Comparison of ENCODE assay signal across 8 cellular contexts in genomic region chr5:142017832-142018427, GRCh38. TPM values are rescaled to one million over a fixed set of nuclear protein-coding genes. Genes with fewer than 3 reads are reported as not detected.
DNase-seq lines count a peak whose midpoint lies in the region; ATAC-seq lines count a peak whose summit lies in the region.

No MANE protein-coding gene starts in this region.

- H3K4me1 Mint-ChIP-seq in activated naive CD4-positive, alpha-beta T cell treated with anti-CD3 and anti-CD28 coated beads, Interleukin-2, amount 10 ng/mL, durations not matched to agents 7 days and 5 days, result peaks cover 65% of the 10 kb centered on the region
- H3K4me1 Mint-ChIP-seq in activated T-helper 2 cell treated with anti-CD3 and anti-CD28 coated beads, Interferon-gamma antibody, Interleukin-2, Interleukin-4, amounts not matched to agents 10 μg/mL and 5 μg/mL and 100 μg/mL, durations not matched to agents 14 hours and 24 hours and 36 hours (ENCODE audit: low read depth), result peaks cover 56% of the 10 kb centered on the region
- H3K4me1 Mint-ChIP-seq in stimulated activated naive CD8-positive, alpha-beta T cell treated with anti-CD3 and anti-CD28 coated beads, Interleukin-15, Interleukin-2, amounts not matched to agents 100 ng/mL and 50 ng/mL, for 24 hours (ENCODE audit: low read depth), result peaks cover 71% of the 10 kb centered on the region

- peaks cover 16% of the 10 kb centered on the region for H3K36me3 Mint-ChIP-seq in activated naive CD4-positive, alpha-beta T cell treated with anti-CD3 and anti-CD28 coated beads, Interleukin-2, amount 10 ng/mL, durations not matched to agents 7 days and 5 days
- H3K36me3 Mint-ChIP-seq in activated T-helper 2 cell treated with anti-CD3 and anti-CD28 coated beads, Interferon-gamma antibody, Interleukin-2, Interleukin-4, amounts not matched to agents 10 μg/mL and 5 μg/mL and 100 μg/mL, durations not matched to agents 14 hours and 24 hours and 36 hours (ENCODE audit: low read depth), result peaks cover 6% of the 10 kb centered on the region
- no peaks in the 10 kb centered on the region for H3K36me3 Mint-ChIP-seq in stimulated activated naive CD8-positive, alpha-beta T cell treated with anti-CD3 and anti-CD28 coated beads, Interleukin-15, Interleukin-2, amounts not matched to agents 100 ng/mL and 50 ng/mL, for 24 hours (ENCODE audit: low read depth)

- ATAC-seq in HG03159 (IDR thresholded peaks at IDR 0.05; ENCODE audit: unreplicated experiment), result peak; percentile 35

- H3K4me3 Mint-ChIP-seq in activated naive CD4-positive, alpha-beta T cell treated with anti-CD3 and anti-CD28 coated beads, Interleukin-2, amount 10 ng/mL, durations not matched to agents 7 days and 5 days, result no peak overlapping the region
- H3K4me3 Mint-ChIP-seq in activated T-helper 2 cell treated with anti-CD3 and anti-CD28 coated beads, Interferon-gamma antibody, Interleukin-2, Interleukin-4, amounts not matched to agents 10 μg/mL and 5 μg/mL and 100 μg/mL, durations not matched to agents 14 hours and 24 hours and 36 hours (ENCODE audit: low read depth), result no peak overlapping the region
- H3K4me3 Mint-ChIP-seq in stimulated activated naive CD8-positive, alpha-beta T cell treated with anti-CD3 and anti-CD28 coated beads, Interleukin-15, Interleukin-2, amounts not matched to agents 100 ng/mL and 50 ng/mL, for 24 hours, result peak overlapping the region; percentile 38

- H3K27ac Mint-ChIP-seq in activated naive CD4-positive, alpha-beta T cell treated with anti-CD3 and anti-CD28 coated beads, Interleukin-2, amount 10 ng/mL, durations not matched to agents 7 days and 5 days, result peak overlapping the region; percentile 86
- peak overlapping the region; percentile 81 for H3K27ac Mint-ChIP-seq in activated T-helper 2 cell treated with anti-CD3 and anti-CD28 coated beads, Interferon-gamma antibody, Interleukin-2, Interleukin-4, amounts not matched to agents 10 μg/mL and 5 μg/mL and 100 μg/mL, durations not matched to agents 14 hours and 24 hours and 36 hours
- peak overlapping the region; percentile 95 for H3K27ac Mint-ChIP-seq in stimulated activated naive CD8-positive, alpha-beta T cell treated with anti-CD3 and anti-CD28 coated beads, Interleukin-15, Interleukin-2, amounts not matched to agents 100 ng/mL and 50 ng/mL, for 24 hours

- no peak for DNase-seq in activated naive CD4-positive, alpha-beta T cell treated with anti-CD3 and anti-CD28 coated beads, Interleukin-2, amount 10 ng/mL, durations not matched to agents 7 days and 5 days
- DNase-seq in activated naive CD4-positive, alpha-beta T cell (lab: John Stamatoyannopoulos, UW), result no peak
- no peak for DNase-seq in activated T-helper 2 cell treated with anti-CD3 and anti-CD28 coated beads, Interferon-gamma antibody, Interleukin-2, Interleukin-4, amounts not matched to agents 10 μg/mL and 5 μg/mL and 100 μg/mL, durations not matched to agents 14 hours and 24 hours and 36 hours (ENCODE audit: low spot score)
- no peak for DNase-seq in NCI-H1105 (lab: John Stamatoyannopoulos, UW)
- DNase-seq in NCI-H2196 (lab: John Stamatoyannopoulos, UW; ENCODE audit: unreplicated experiment), result no peak
- no peak for DNase-seq in DMS 273 (lab: John Stamatoyannopoulos, UW; ENCODE audit: unreplicated experiment)

- no peaks in the 10 kb centered on the region for H3K27me3 Mint-ChIP-seq in activated naive CD4-positive, alpha-beta T cell treated with anti-CD3 and anti-CD28 coated beads, Interleukin-2, amount 10 ng/mL, durations not matched to agents 7 days and 5 days
- H3K27me3 Mint-ChIP-seq in activated T-helper 2 cell treated with anti-CD3 and anti-CD28 coated beads, Interferon-gamma antibody, Interleukin-2, Interleukin-4, amounts not matched to agents 10 μg/mL and 5 μg/mL and 100 μg/mL, durations not matched to agents 14 hours and 24 hours and 36 hours (ENCODE audit: low read depth), result no peaks in the 10 kb centered on the region
- H3K27me3 Mint-ChIP-seq in stimulated activated naive CD8-positive, alpha-beta T cell treated with anti-CD3 and anti-CD28 coated beads, Interleukin-15, Interleukin-2, amounts not matched to agents 100 ng/mL and 50 ng/mL, for 24 hours, result peaks cover 6% of the 10 kb centered on the region

- intact Hi-C loops in activated T-helper 2 cell treated with anti-CD3 and anti-CD28 coated beads, Interferon-gamma antibody, Interleukin-2, Interleukin-4, amounts not matched to agents 10 μg/mL and 5 μg/mL and 100 μg/mL, durations not matched to agents 14 hours and 24 hours and 36 hours (cut with micrococcal nuclease), result loop anchor here (2.0 kb wide), 3 partner anchors 55 to 169 kb away; no protein-coding TSS in a partner anchor

- CTCF ChIA-PET in activated naive CD4-positive, alpha-beta T cell treated with anti-CD3 and anti-CD28 coated beads, Interleukin-2, amount 10 ng/mL, durations not matched to agents 7 days and 5 days (lab: Charles Lee), result interaction anchor here (1.0 to 7.9 kb wide), 6 partner anchors 11 to 123 kb away, joined by 3 to 137 read pairs (median 4); partner anchors contain the start of gene NDFIP1

- peaks cover 13% of the 10 kb centered on the region for H3K9me3 Mint-ChIP-seq in activated naive CD4-positive, alpha-beta T cell treated with anti-CD3 and anti-CD28 coated beads, Interleukin-2, amount 10 ng/mL, durations not matched to agents 7 days and 5 days
- peaks cover 7% of the 10 kb centered on the region for H3K9me3 Mint-ChIP-seq in activated T-helper 2 cell treated with anti-CD3 and anti-CD28 coated beads, Interferon-gamma antibody, Interleukin-2, Interleukin-4, amounts not matched to agents 10 μg/mL and 5 μg/mL and 100 μg/mL, durations not matched to agents 14 hours and 24 hours and 36 hours
- no peaks in the 10 kb centered on the region for H3K9me3 Mint-ChIP-seq in stimulated activated naive CD8-positive, alpha-beta T cell treated with anti-CD3 and anti-CD28 coated beads, Interleukin-15, Interleukin-2, amounts not matched to agents 100 ng/mL and 50 ng/mL, for 24 hours

RNA-seq across cellular contexts. Expression of gene GNPDA1, which starts 5.1 kb away (rescaled TPM):
- total RNA-seq in activated T-helper 2 cell treated with anti-CD3 and anti-CD28 coated beads, Interferon-gamma antibody, Interleukin-2, Interleukin-4, amounts not matched to agents 10 μg/mL and 5 μg/mL and 100 μg/mL, durations not matched to agents 14 hours and 24 hours and 36 hours, result 35.8 and 43.7 TPM in 2 replicates

RNA-seq across cellular contexts. Expression of gene RNF14, which starts 49.0 kb away (rescaled TPM):
- 22.0 and 24.1 TPM in 2 replicates for total RNA-seq in activated T-helper 2 cell treated with anti-CD3 and anti-CD28 coated beads, Interferon-gamma antibody, Interleukin-2, Interleukin-4, amounts not matched to agents 10 μg/mL and 5 μg/mL and 100 μg/mL, durations not matched to agents 14 hours and 24 hours and 36 hours

RNA-seq across cellular contexts. Expression of gene PCDH12, which starts 59.9 kb away (rescaled TPM):
- 1.1 and 1.3 TPM in 2 replicates for total RNA-seq in activated T-helper 2 cell treated with anti-CD3 and anti-CD28 coated beads, Interferon-gamma antibody, Interleukin-2, Interleukin-4, amounts not matched to agents 10 μg/mL and 5 μg/mL and 100 μg/mL, durations not matched to agents 14 hours and 24 hours and 36 hours
